ENCODE assay signal across 21 cellular contexts in genomic region chr2:196610796-196611195, GRCh38. TPM values are rescaled to one million over a fixed set of nuclear protein-coding genes. Genes with fewer than 3 reads are reported as not detected.
"Had no signal": no experiment of that assay in that cellular context is flagged by ENCODE, and none has a peak within 500 bp of the region (broad histone marks: within the 10 kb centered on the region; RNA-seq: fewer than 3 reads in every experiment).

No MANE protein-coding gene starts in this region.

- DNase-seq: effector CD4-positive, alpha-beta T cell; endodermal cell; gastrocnemius medialis; heart right ventricle; hypothalamus; kidney glomerular epithelial cell; naive thymus-derived CD4-positive, alpha-beta T cell; nephron progenitor cell; psoas muscle; retina; right lobe of liver; stimulated activated CD4-positive, alpha-beta T cell treated with anti-CD3 and anti-CD28 coated beads, Interleukin-4, amount 100 ng/mL, for 1 hour; stimulated activated CD8-positive, alpha-beta memory T cell treated with anti-CD3 and anti-CD28 coated beads, Interleukin-4, amount 100 ng/mL, for 48 hours; stomach; substantia nigra; transverse colon had no signal

- H3K4me1 Mint-ChIP-seq: naive thymus-derived CD4-positive, alpha-beta T cell; nephron progenitor cell; stimulated activated effector memory CD8-positive, alpha-beta T cell treated with anti-CD3 and anti-CD28 coated beads, Interleukin-12 subunit alpha, Interleukin-12 subunit beta, amount 100 ng/mL, for 72 hours had no signal

- H3K27me3 ChIP-seq: gastrocnemius medialis, heart right ventricle, neutrophil, right lobe of liver, stomach, transverse colon had no signal

- H3K27ac Mint-ChIP-seq: endodermal cell; naive thymus-derived CD4-positive, alpha-beta T cell; nephron progenitor cell; stimulated activated effector memory CD8-positive, alpha-beta T cell treated with anti-CD3 and anti-CD28 coated beads, Interleukin-12 subunit alpha, Interleukin-12 subunit beta, amount 100 ng/mL, for 72 hours had no signal

- H3K36me3 ChIP-seq: gastrocnemius medialis, heart right ventricle, neutrophil, right lobe of liver, stomach, thoracic aorta, transverse colon had no signal

- H3K36me3 Mint-ChIP-seq: naive thymus-derived CD4-positive, alpha-beta T cell; stimulated activated effector memory CD8-positive, alpha-beta T cell treated with anti-CD3 and anti-CD28 coated beads, Interleukin-12 subunit alpha, Interleukin-12 subunit beta, amount 100 ng/mL, for 72 hours had no signal

- H3K4me3 ChIP-seq: coronary artery, gastrocnemius medialis, heart right ventricle, psoas muscle, right lobe of liver, stomach, thoracic aorta, transverse colon had no signal

- FAIRE-seq: islet of Langerhans had no signal

- H3K9me3 Mint-ChIP-seq: endodermal cell; nephron progenitor cell; stimulated activated effector memory CD8-positive, alpha-beta T cell treated with anti-CD3 and anti-CD28 coated beads, Interleukin-12 subunit alpha, Interleukin-12 subunit beta, amount 100 ng/mL, for 72 hours had no signal

- H3K4me1 ChIP-seq: gastrocnemius medialis, psoas muscle, transverse colon had no signal

- H3K4me3 Mint-ChIP-seq: endodermal cell; naive thymus-derived CD4-positive, alpha-beta T cell; nephron progenitor cell; stimulated activated effector memory CD8-positive, alpha-beta T cell treated with anti-CD3 and anti-CD28 coated beads, Interleukin-12 subunit alpha, Interleukin-12 subunit beta, amount 100 ng/mL, for 72 hours had no signal

- H3K27ac ChIP-seq: coronary artery, gastrocnemius medialis, heart right ventricle, neutrophil, psoas muscle, right lobe of liver, stomach, thoracic aorta, transverse colon had no signal

- H3K9me3 ChIP-seq: gastrocnemius medialis, heart right ventricle, neutrophil, psoas muscle, right lobe of liver, stomach, thoracic aorta, transverse colon had no signal

- ATAC-seq: gastrocnemius medialis; heart right ventricle; naive thymus-derived CD4-positive, alpha-beta T cell; psoas muscle; stimulated activated effector memory CD8-positive, alpha-beta T cell treated with anti-CD3 and anti-CD28 coated beads, Interleukin-12 subunit alpha, Interleukin-12 subunit beta, amount 100 ng/mL, for 72 hours had no signal

RNA-seq across cellular contexts. Expression of gene HECW2, which starts 17.4 kb away (rescaled TPM):
- polyA plus RNA-seq: naive thymus-derived CD4-positive, alpha-beta T cell had no signal
